Comparison of ENCODE assay signal across 8 cellular contexts in genomic region chr3:133211449-133211848, GRCh38.
DNase-seq lines count a peak whose midpoint lies in the region; ATAC-seq, FAIRE-seq and TF ChIP-seq lines count a peak whose summit lies in the region.

No MANE protein-coding gene starts in this region.

- intact Hi-C loops in K562 (cut with micrococcal nuclease) = no loop called here

- FAIRE-seq in K562 (lab: Jason Lieb, UNC) = no peak

- ATAC-seq in GM21526 (IDR thresholded peaks at IDR 0.05; ENCODE audit: low FRiP score, unreplicated experiment) (peak; percentile 95), K562 (peak; percentile 65)
- no peak for ATAC-seq in activated CD4-positive, CD25-positive, alpha-beta regulatory T cell treated with anti-CD3 and anti-CD28 coated beads, Interleukin-2, amount 50 U/mL, for 24 hours

- H3K27ac ChIP-seq in K562 (ENCODE audit: extremely low read depth, low read depth, low read length) = peak overlapping the region; percentile 49; the same call in 2 of the 3 replicates

- peak; percentile 55 for DNase-seq in GM12864 (ENCODE audit: low read depth)
- peak; percentile 57 for DNase-seq in HT1080 (ENCODE audit: low read depth)
- peak in 2 of 4 experiments; percentile 5 to 30 for DNase-seq in K562 (ENCODE audit: extremely low read depth in 1 of 4, low spot score in 3 of 4)
- DNase-seq in middle frontal gyrus (ENCODE audit: extremely low spot score, low spot score) = no peak
- no peak for DNase-seq in COLO668 (lab: John Stamatoyannopoulos, UW; ENCODE audit: unreplicated experiment)
- no peak for DNase-seq in NCI-H2171 (lab: John Stamatoyannopoulos, UW)

- no peaks in the 10 kb centered on the region for H4K20me1 ChIP-seq in K562 (replicated peaks; ENCODE audit: control insufficient read depth, insufficient read depth, low read length)

- H3K27me3 ChIP-seq in K562 (ENCODE audit: control insufficient read depth in 2 of 2, insufficient read depth in 2 of 2, low read length in 2 of 2) = no peaks in the 10 kb centered on the region

- no peaks in the 10 kb centered on the region; a peak in 1 of 5 replicates for H3K4me1 ChIP-seq in K562 (replicated peaks in 1 of 2; ENCODE audit: control insufficient read depth in 2 of 2, insufficient read depth in 2 of 2, low read length in 2 of 2)

- H2AFZ ChIP-seq in K562 (ENCODE audit: low read depth, low read length) = no peak overlapping the region

- no peaks in the 10 kb centered on the region for H3K36me3 ChIP-seq in K562 (ENCODE audit: control insufficient read depth, insufficient read depth, low read length)

- in situ Hi-C loops in K562 (cut with MboI) = no loop called here

- no peak for TF ChIP-seq RAD21 in K562 (CRISPR knock-in tag; conservative IDR thresholded peaks at IDR 0.05 in 1 of 2, IDR thresholded peaks at IDR 0.05 in 1 of 2)

- BruUV-seq in K562 (replicated peaks; lab: Mats Ljungman, UMichigan) = no TSS peak

- CTCF ChIA-PET in K562 (lab: Yijun Ruan, JAX; ENCODE audit: low intra/inter-chr PET ratio) = no interaction called here

- H3K4me2 ChIP-seq in K562 (ENCODE audit: insufficient read depth, low read length) = no peak overlapping the region

- TF ChIP-seq CTCF in GM12864 (IDR thresholded peaks at IDR 0.05; ENCODE audit: low read depth, low read length, missing control alignments) (no peak), K562 (IDR thresholded peaks at IDR 0.05 in 2 of 3, conservative IDR thresholded peaks at IDR 0.05 in 1 of 3; ENCODE audit: insufficient read depth in 2 of 3, low read depth in 1 of 3, low read length in 3 of 3) (no peak)

- no peaks in the 10 kb centered on the region for H3K79me2 ChIP-seq in K562 (ENCODE audit: control insufficient read depth, insufficient read depth, low read length)

- no peaks in the 10 kb centered on the region for H3K9me3 ChIP-seq in K562 (replicated peaks; ENCODE audit: control insufficient read depth, insufficient read depth, low read depth, low read length)

- H3K9me1 ChIP-seq in K562 (ENCODE audit: control insufficient read depth, insufficient read depth, low read length) = no peaks in the 10 kb centered on the region

- TF ChIP-seq POLR2A in K562 (conservative IDR thresholded peaks at IDR 0.05) = no peak

- no peak for TF ChIP-seq EP300 in K562 (IDR thresholded peaks at IDR 0.05; ENCODE audit: low read length)

- POLR2A ChIA-PET in K562 (lab: Yijun Ruan, JAX) = no interaction called here

- WGBS in K562 (ENCODE audit: insufficient coverage, low coverage, missing lambda C conversion rate) = 13% methylated on average over 2 of the region's 2 CpGs

- H3K9ac ChIP-seq in K562 (ENCODE audit: insufficient read depth in 1 of 2, low read depth in 2 of 2, low read length in 2 of 2) = no peak overlapping the region

- H3K4me3 ChIP-seq in GM12864 (ENCODE audit: low read depth, low read length) (no peak overlapping the region), K562 (no peak overlapping the region)

TF ChIP-seq in K562, 482 proteins besides CTCF, POLR2A, EP300 and RAD21 (continues in another document):
- no peak for TF ChIP-seq GATAD2A (IDR thresholded peaks at IDR 0.05)
- peak; percentile 63; the same call in 1 of the 2 replicates for TF ChIP-seq MEF2A (IDR thresholded peaks at IDR 0.05; ENCODE audit: control insufficient read depth, low read depth, low read length)
- TF ChIP-seq ZNF785 (CRISPR knock-in tag; IDR thresholded peaks at IDR 0.05) = no peak
- no peak for TF ChIP-seq SMAD1 (IDR thresholded peaks at IDR 0.05; ENCODE audit: low read depth, low read length, partially characterized antibody)
- no peak for TF ChIP-seq BCOR (IDR thresholded peaks at IDR 0.05)
- no peak for TF ChIP-seq STAT5A (IDR thresholded peaks at IDR 0.05; ENCODE audit: borderline replicate concordance, low read length)
- TF ChIP-seq FOXJ3 (CRISPR knock-in tag; IDR thresholded peaks at IDR 0.05) = no peak
- TF ChIP-seq ERF (CRISPR knock-in tag; IDR thresholded peaks at IDR 0.05) = no peak
- TF ChIP-seq GABPB2 (CRISPR knock-in tag; conservative IDR thresholded peaks at IDR 0.05) = no peak
- peak; percentile 81 for TF ChIP-seq MEIS2 (IDR thresholded peaks at IDR 0.05; ENCODE audit: partially characterized antibody)
- TF ChIP-seq GABPA (tag; conservative IDR thresholded peaks at IDR 0.05; ENCODE audit: low read depth) = peak; percentile 50
- TF ChIP-seq ETV6 (IDR thresholded peaks at IDR 0.05; ENCODE audit: borderline replicate concordance in 1 of 2, low read depth in 2 of 2, low read length in 1 of 2) = 0 out of 4 replicates have a peak, but pooled peaks of 1 of the 2 experiments have one; percentile 69
- no peak for TF ChIP-seq ETV6 (CRISPR knock-in tag; IDR thresholded peaks at IDR 0.05; ENCODE audit: borderline replicate concordance)
- peak; percentile 66; the same call in 1 of the 2 replicates for TF ChIP-seq MEF2D (tag; conservative IDR thresholded peaks at IDR 0.05; ENCODE audit: low read depth)
- TF ChIP-seq ELF2 (CRISPR knock-in tag; IDR thresholded peaks at IDR 0.05) = no peak
- no peak for TF ChIP-seq THAP12 (CRISPR knock-in tag; IDR thresholded peaks at IDR 0.05)
- TF ChIP-seq, protein P1, sequence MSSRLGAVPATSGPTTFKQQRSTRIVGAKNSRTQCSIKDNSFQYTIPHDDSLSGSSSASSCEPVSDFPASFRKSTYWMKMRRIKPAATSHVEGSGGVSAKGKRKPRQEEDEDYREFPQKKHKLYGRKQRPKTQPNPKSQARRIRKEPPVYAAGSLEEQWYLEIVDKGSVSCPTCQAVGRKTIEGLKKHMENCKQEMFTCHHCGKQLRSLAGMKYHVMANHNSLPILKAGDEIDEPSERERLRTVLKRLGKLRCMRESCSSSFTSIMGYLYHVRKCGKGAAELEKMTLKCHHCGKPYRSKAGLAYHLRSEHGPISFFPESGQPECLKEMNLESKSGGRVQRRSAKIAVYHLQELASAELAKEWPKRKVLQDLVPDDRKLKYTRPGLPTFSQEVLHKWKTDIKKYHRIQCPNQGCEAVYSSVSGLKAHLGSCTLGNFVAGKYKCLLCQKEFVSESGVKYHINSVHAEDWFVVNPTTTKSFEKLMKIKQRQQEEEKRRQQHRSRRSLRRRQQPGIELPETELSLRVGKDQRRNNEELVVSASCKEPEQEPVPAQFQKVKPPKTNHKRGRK (tag; IDR thresholded peaks at IDR 0.05) = no peak
- TF ChIP-seq PBX2 (CRISPR knock-in tag; IDR thresholded peaks at IDR 0.05; ENCODE audit: low read depth) = no peak
- peak; percentile 64 for TF ChIP-seq PBX2 (tag; conservative IDR thresholded peaks at IDR 0.05; ENCODE audit: low read depth)

Comparison
In these comparisons a context has a peak if more than half of its experiments do, and no peak if none do; other contexts are left out.
1. DNase-seq: peak in GM12864 (single experiment) and HT1080 (single experiment); none in middle frontal gyrus (single experiment), COLO668 (single experiment) and NCI-H2171 (single experiment).
2. ATAC-seq: peak in GM21526 (single experiment) and K562 (single experiment); none in activated CD4-positive, CD25-positive, alpha-beta regulatory T cell treated with anti-CD3 and anti-CD28 coated beads, Interleukin-2, amount 50 U/mL, for 24 hours (0 of 2).